ENCODE assay signal across 17 cellular contexts in the genomic region with DNA sequence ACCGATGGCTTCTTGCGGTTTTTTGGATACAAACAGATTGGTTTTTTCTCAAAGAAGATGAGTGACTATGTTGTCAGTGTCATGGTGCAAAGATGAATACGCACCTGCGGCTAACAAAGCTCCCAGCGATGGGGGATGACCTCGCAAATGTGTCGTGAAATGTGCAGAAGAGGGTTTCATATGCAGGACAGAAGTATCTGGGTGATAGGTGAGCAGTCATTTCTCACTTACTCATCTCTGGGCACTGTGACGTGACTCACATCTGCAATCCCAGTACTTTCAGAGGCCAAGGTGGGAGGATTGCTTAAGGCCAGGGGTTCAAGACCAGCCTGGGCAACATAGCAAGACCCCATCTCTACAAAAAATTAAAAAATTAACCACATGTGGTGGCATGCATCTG.
DNase-seq lines count a peak whose midpoint lies in the region; ATAC-seq, FAIRE-seq and TF ChIP-seq lines count a peak whose summit lies in the region.
"Had no signal": no experiment of that assay in that cellular context is flagged by ENCODE, and none has a peak within 500 bp of the region (broad histone marks: within the 10 kb centered on the region; RNA-seq: fewer than 3 reads in every experiment).

No MANE protein-coding gene starts in this region.

- dilution Hi-C loops in keratinocyte (cut with MboI; ENCODE audit: extremely low pct_ligation_motif_present, low sequenced_read_pairs), result no loop called here

- TF ChIP-seq POLR2A in GM12892 (IDR thresholded peaks at IDR 0.05; ENCODE audit: low read depth, low read length), result no peak

- no peaks in the 10 kb centered on the region for H3K27me3 ChIP-seq in keratinocyte (ENCODE audit: control insufficient read depth, extremely low read depth, insufficient read depth, low read length)

- H3K9me3 Mint-ChIP-seq in stimulated activated naive CD8-positive, alpha-beta T cell treated with anti-CD3 and anti-CD28 coated beads, Interleukin-15, amount 100 ng/mL, for 72 hours, result no peaks in the 10 kb centered on the region

- H3K9me3 ChIP-seq in keratinocyte (ENCODE audit: control insufficient read depth, low read depth, low read length), result no peaks in the 10 kb centered on the region

- H3K36me3 ChIP-seq in keratinocyte (ENCODE audit: control insufficient read depth in 2 of 2, extremely low read depth in 1 of 2, insufficient read depth in 2 of 2, low read length in 2 of 2), result no peaks in the 10 kb centered on the region
- H3K36me3 ChIP-seq: BLaER1 treated with 17β-estradiol and CSF1 and Interleukin-3, amounts not matched to agents 10 nM and 100 nM had no signal

- DNase-seq in activated CD4-positive, CD25-positive, alpha-beta regulatory T cell treated with anti-CD3 and anti-CD28 coated beads, Interleukin-2, amount 50 U/mL, for 72 hours, result no peak
- no peak for DNase-seq in stimulated activated naive CD8-positive, alpha-beta T cell treated with anti-CD3 and anti-CD28 coated beads, Interleukin-15, amount 100 ng/mL, for 72 hours
- no peak for DNase-seq in stimulated activated naive CD8-positive, alpha-beta T cell treated with anti-CD3 and anti-CD28 coated beads, Interleukin-15, Interleukin-2, amounts not matched to agents 100 U/mL and 50 U/mL, for 24 hours
- DNase-seq in keratinocyte (ENCODE audit: low read depth, low spot score) (peak; percentile 7), GM12892 (ENCODE audit: insufficient read length) (no peak), cerebellum (ENCODE audit: low spot score) (no peak)
- DNase-seq: 8988T, GOT3, HFFc6, Karpas-422, NCI-H1105 treated with DMSO at 0.1 percent for 48 hours, NCI-H187, NCI-H2171 treated with DMSO at 0.1 percent for 48 hours, NCI-H82 had no signal

- no peak overlapping the region for H3K4me2 ChIP-seq in keratinocyte (ENCODE audit: control insufficient read depth, extremely low read depth, insufficient read depth, low read depth, low read length)

- H3K4me3 Mint-ChIP-seq in stimulated activated naive CD8-positive, alpha-beta T cell treated with anti-CD3 and anti-CD28 coated beads, Interleukin-15, amount 100 ng/mL, for 72 hours, result no peak overlapping the region
- H3K4me3 Mint-ChIP-seq: HFFc6 had no signal

- no peak overlapping the region for H2AFZ ChIP-seq in keratinocyte (ENCODE audit: control insufficient read depth, low read length)

- no peak overlapping the region for H3K27ac ChIP-seq in keratinocyte (ENCODE audit: control insufficient read depth, insufficient read depth, low read length)
- H3K27ac ChIP-seq: BLaER1 treated with 17β-estradiol and CSF1 and Interleukin-3, amounts not matched to agents 10 nM and 100 nM had no signal

- H4K20me1 ChIP-seq in keratinocyte (ENCODE audit: control insufficient read depth, extremely low read depth, insufficient read depth, low read length), result no peaks in the 10 kb centered on the region
- H4K20me1 ChIP-seq: BLaER1 treated with 17β-estradiol and CSF1 and Interleukin-3, amounts not matched to agents 10 nM and 100 nM had no signal

- H3K4me3 ChIP-seq in keratinocyte (ENCODE audit: control insufficient read depth in 2 of 3, extremely low read depth in 1 of 3, insufficient read depth in 2 of 3, low read depth in 1 of 3, low read length in 3 of 3), result no peak overlapping the region
- H3K4me3 ChIP-seq: BLaER1 treated with 17β-estradiol and CSF1 and Interleukin-3, amounts not matched to agents 10 nM and 100 nM had no signal

- no peaks in the 10 kb centered on the region for H3K4me1 ChIP-seq in keratinocyte (ENCODE audit: control insufficient read depth, extremely low read depth, insufficient read depth, low read length)

- peaks cover 20% of the 10 kb centered on the region for H3K27me3 Mint-ChIP-seq in stimulated activated naive CD8-positive, alpha-beta T cell treated with anti-CD3 and anti-CD28 coated beads, Interleukin-15, amount 100 ng/mL, for 72 hours

- no peaks in the 10 kb centered on the region for H3K4me1 Mint-ChIP-seq in stimulated activated naive CD8-positive, alpha-beta T cell treated with anti-CD3 and anti-CD28 coated beads, Interleukin-15, amount 100 ng/mL, for 72 hours

- TF ChIP-seq CTCF in keratinocyte (optimal IDR thresholded peaks at IDR 0.05 in 1 of 3, IDR thresholded peaks at IDR 0.05 in 1 of 3, conservative IDR thresholded peaks at IDR 0.05 in 1 of 3; ENCODE audit: extremely low read depth in 1 of 3, insufficient read depth in 2 of 3, low read length in 3 of 3), result no peak

- no peak overlapping the region for H3K9ac ChIP-seq in keratinocyte (ENCODE audit: control insufficient read depth, extremely low read depth, insufficient read depth, low read length)
- H3K9ac ChIP-seq: BLaER1 treated with 17β-estradiol and CSF1 and Interleukin-3, amounts not matched to agents 10 nM and 100 nM had no signal

- no peaks in the 10 kb centered on the region for H3K79me2 ChIP-seq in keratinocyte (ENCODE audit: control insufficient read depth, insufficient read depth, low read length)

- no peak overlapping the region for H3K27ac Mint-ChIP-seq in stimulated activated naive CD8-positive, alpha-beta T cell treated with anti-CD3 and anti-CD28 coated beads, Interleukin-15, amount 100 ng/mL, for 72 hours
- H3K27ac Mint-ChIP-seq: HFFc6 had no signal

- FAIRE-seq in keratinocyte (lab: Jason Lieb, UNC) (no peak), GM12892 (lab: Jason Lieb, UNC) (no peak)

- peak; percentile 15 to 41 for ATAC-seq in activated CD4-positive, CD25-positive, alpha-beta regulatory T cell treated with anti-CD3 and anti-CD28 coated beads, Interleukin-2, amount 50 U/mL, for 24 hours
- peak; percentile 23 for ATAC-seq in stimulated activated naive CD8-positive, alpha-beta T cell treated with anti-CD3 and anti-CD28 coated beads, Interleukin-15, amount 100 ng/mL, for 72 hours
- ATAC-seq in stimulated activated naive CD8-positive, alpha-beta T cell treated with anti-CD3 and anti-CD28 coated beads, Interleukin-15, Interleukin-2, amounts not matched to agents 100 U/mL and 50 U/mL, for 24 hours, result no peak
- ATAC-seq in HG03108 (IDR thresholded peaks at IDR 0.05; ENCODE audit: unreplicated experiment), result no peak

- H3K9me1 ChIP-seq in keratinocyte (ENCODE audit: control insufficient read depth, extremely low read depth, insufficient read depth, low read length), result no peaks in the 10 kb centered on the region

Comparison
In these comparisons a context has a peak if more than half of its experiments do, and no peak if none do; other contexts are left out.
1. ATAC-seq: peak in activated CD4-positive, CD25-positive, alpha-beta regulatory T cell treated with anti-CD3 and anti-CD28 coated beads, Interleukin-2, amount 50 U/mL, for 24 hours (2 of 2) and stimulated activated naive CD8-positive, alpha-beta T cell treated with anti-CD3 and anti-CD28 coated beads, Interleukin-15, amount 100 ng/mL, for 72 hours (single experiment); none in stimulated activated naive CD8-positive, alpha-beta T cell treated with anti-CD3 and anti-CD28 coated beads, Interleukin-15, Interleukin-2, amounts not matched to agents 100 U/mL and 50 U/mL, for 24 hours (single experiment) and HG03108 (single experiment).